1 cellular context compared by ENCODE assay signal in genomic region chr7:139817249-139817648, GRCh38.
TF ChIP-seq lines count a peak whose summit lies in the region.

No MANE protein-coding gene starts in this region.

TF ChIP-seq in K562, 482 proteins besides CTCF, POLR2A, EP300 and RAD21 (continued from another document and continues in another):
- TF ChIP-seq E2F5 (CRISPR knock-in tag; IDR thresholded peaks at IDR 0.05): no peak
- TF ChIP-seq NFXL1 (CRISPR knock-in tag; IDR thresholded peaks at IDR 0.05): no peak
- TF ChIP-seq ZC3H11A (IDR thresholded peaks at IDR 0.05; ENCODE audit: low read depth, low read length): no peak
- no peak for TF ChIP-seq RBM15 (IDR thresholded peaks at IDR 0.05; ENCODE audit: insufficient read depth, low read length)
- TF ChIP-seq MEIS2 (IDR thresholded peaks at IDR 0.05; ENCODE audit: partially characterized antibody): no peak
- TF ChIP-seq ZNF232 (CRISPR knock-in tag; IDR thresholded peaks at IDR 0.05): no peak
- no peak for TF ChIP-seq ZNF395 (CRISPR knock-in tag; IDR thresholded peaks at IDR 0.05)
- TF ChIP-seq ARID3A (IDR thresholded peaks at IDR 0.05; ENCODE audit: borderline replicate concordance, low read depth, low read length): no peak
- TF ChIP-seq ZNF280B (CRISPR knock-in tag; IDR thresholded peaks at IDR 0.05): no peak
- TF ChIP-seq ZNF318 (IDR thresholded peaks at IDR 0.05; ENCODE audit: borderline replicate concordance in 1 of 2, low read depth in 1 of 2): no peak
- TF ChIP-seq ZNF197 (CRISPR knock-in tag; IDR thresholded peaks at IDR 0.05; ENCODE audit: low read depth): no peak
- TF ChIP-seq ATF6 (CRISPR knock-in tag; IDR thresholded peaks at IDR 0.05): no peak
- no peak for TF ChIP-seq ZSCAN32 (CRISPR knock-in tag; IDR thresholded peaks at IDR 0.05)
- no peak for TF ChIP-seq ZNF354B (CRISPR knock-in tag; IDR thresholded peaks at IDR 0.05)
- no peak for TF ChIP-seq YBX1 (IDR thresholded peaks at IDR 0.05)
- no peak for TF ChIP-seq SAFB2 (IDR thresholded peaks at IDR 0.05; ENCODE audit: borderline replicate concordance, low read depth, low read length, severe bottlenecking)
- TF ChIP-seq CBX3 (IDR thresholded peaks at IDR 0.05; ENCODE audit: borderline replicate concordance in 1 of 2, low read length in 2 of 2): no peak
- TF ChIP-seq NCOR1 (IDR thresholded peaks at IDR 0.05): peak; percentile 52; the same call in 1 of the 2 replicates
- no peak for TF ChIP-seq GABPB1 (CRISPR knock-in tag; IDR thresholded peaks at IDR 0.05)
- no peak for TF ChIP-seq CHD2 (IDR thresholded peaks at IDR 0.05; ENCODE audit: low read depth, low read length)
- no peak for TF ChIP-seq SMAD1 (IDR thresholded peaks at IDR 0.05; ENCODE audit: low read depth, low read length, partially characterized antibody)
- no peak for TF ChIP-seq IFI16 (CRISPR knock-in tag; IDR thresholded peaks at IDR 0.05)
- no peak for TF ChIP-seq NKRF (IDR thresholded peaks at IDR 0.05; ENCODE audit: borderline replicate concordance)
- no peak for TF ChIP-seq PTRF (tag; IDR thresholded peaks at IDR 0.05)
- no peak for TF ChIP-seq XRCC3 (IDR thresholded peaks at IDR 0.05)
- TF ChIP-seq SMAD3 (CRISPR knock-in tag; conservative IDR thresholded peaks at IDR 0.05): no peak
- TF ChIP-seq HNRNPL (IDR thresholded peaks at IDR 0.05; ENCODE audit: low read depth, low read length): no peak
- TF ChIP-seq NRF1 (conservative IDR thresholded peaks at IDR 0.05 in 1 of 2, IDR thresholded peaks at IDR 0.05 in 1 of 2): no peak
- no peak for TF ChIP-seq CTCFL (IDR thresholded peaks at IDR 0.05; ENCODE audit: borderline replicate concordance, insufficient read depth, low read depth, low read length, poor library complexity, severe bottlenecking)
- TF ChIP-seq CXXC5 (CRISPR knock-in tag; IDR thresholded peaks at IDR 0.05): no peak
- TF ChIP-seq CBFA2T2 (conservative IDR thresholded peaks at IDR 0.05): peak; percentile 65
- TF ChIP-seq ZBTB1 (CRISPR knock-in tag; IDR thresholded peaks at IDR 0.05; ENCODE audit: borderline replicate concordance, low read depth): no peak
